In the genomic region with DNA sequence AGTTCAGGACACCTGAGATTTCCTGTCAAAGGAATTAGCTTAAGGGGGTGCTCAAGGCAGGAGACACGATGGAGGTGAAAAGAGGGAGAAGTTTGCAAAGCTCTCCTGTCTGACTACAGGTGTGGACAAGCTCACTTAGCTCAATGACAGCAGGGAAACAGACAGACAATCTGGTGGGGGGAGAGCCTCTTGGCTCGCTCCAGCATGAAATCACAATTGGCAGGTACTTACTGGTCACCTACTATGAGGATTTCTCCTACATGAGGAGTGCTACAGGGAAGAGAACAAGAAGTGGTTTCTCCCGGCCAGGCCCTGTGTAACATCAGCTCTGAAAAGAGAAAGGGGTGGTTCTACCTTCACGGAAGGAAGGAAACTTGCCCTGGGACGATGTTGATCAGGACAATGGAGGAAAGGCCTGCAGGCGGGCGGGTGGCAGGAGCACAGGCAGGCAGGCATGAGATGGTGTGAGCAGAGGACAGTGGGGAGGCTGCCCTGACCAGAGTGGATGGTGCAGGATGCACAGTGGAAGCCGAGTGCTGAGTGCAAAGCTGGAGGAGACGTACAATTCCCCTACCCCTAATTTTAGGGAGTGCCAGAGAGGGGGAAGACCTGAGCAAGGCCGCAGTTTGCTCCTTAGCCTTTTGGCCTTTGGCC, we compare ENCODE assay signal across 34 cellular contexts. TPM values are rescaled to one million over a fixed set of nuclear protein-coding genes. Genes with fewer than 3 reads are reported as not detected.
DNase-seq lines count a peak whose midpoint lies in the region; ATAC-seq and TF ChIP-seq lines count a peak whose summit lies in the region.
"Had no signal": no experiment of that assay in that cellular context is flagged by ENCODE, and none has a peak within 500 bp of the region (broad histone marks: within the 10 kb centered on the region; RNA-seq: fewer than 3 reads in every experiment).

No MANE protein-coding gene starts in this region.

- H3K56ac ChIP-seq in IMR-90 (ENCODE audit: extremely low read depth, insufficient read depth, low read length): no peak overlapping the region

- H3K4me1 Mint-ChIP-seq in activated CD8-positive, alpha-beta T cell treated with anti-CD3 and anti-CD28 coated beads, Interleukin-2, amount 10 ng/mL, durations not matched to agents 7 days and 5 days (ENCODE audit: low read depth): peaks cover 41% of the 10 kb centered on the region
- H3K4me1 Mint-ChIP-seq in activated CD8-positive, alpha-beta T cell treated with anti-CD3 and anti-CD28 coated beads for 36 hours (ENCODE audit: low read depth): peaks cover 31% of the 10 kb centered on the region
- H3K4me1 Mint-ChIP-seq: memory B cell had no signal

- no peak overlapping the region for H4K5ac ChIP-seq in IMR-90 (ENCODE audit: low read depth, low read length)

- no peak overlapping the region for H2AFZ ChIP-seq in IMR-90 (replicated peaks; ENCODE audit: low read length, poor library complexity)

- 90% methylated on average over 2 of the region's 10 CpGs; no CpG with 5 or more reads in 1 of the 2 experiments for WGBS in IMR-90 (ENCODE audit: extremely low coverage in 2 of 2, insufficient read length in 1 of 2), 2 experiments

- in situ Hi-C loops in IMR-90 (cut with MboI; ENCODE audit: low sequenced_read_pairs): loop anchor here (5.0 kb wide), 1 partner anchor 148 kb away; no protein-coding TSS in a partner anchor

- no peak overlapping the region for H3K4me3 ChIP-seq in IMR-90 (ENCODE audit: insufficient read depth, low read depth, low read length)
- H3K4me3 ChIP-seq in skeletal muscle satellite cell (ENCODE audit: low read length): no peak overlapping the region
- H3K4me3 ChIP-seq: breast epithelium, colonic mucosa, HAP-1, MG63, sigmoid colon, thoracic aorta had no signal

- H2AK9ac ChIP-seq in IMR-90 (replicated peaks; ENCODE audit: low read depth, low read length, poor library complexity): no peak overlapping the region

- peaks cover 7% of the 10 kb centered on the region for H3K9me1 ChIP-seq in IMR-90 (ENCODE audit: insufficient read depth, low read length)

- no peak overlapping the region for H3K27ac ChIP-seq in IMR-90 (ENCODE audit: insufficient read depth, low read length)
- H3K27ac ChIP-seq: colonic mucosa, neutrophil, thoracic aorta, WERI-Rb-1 had no signal

- H3K4ac ChIP-seq in IMR-90 (ENCODE audit: low read depth, low read length): peak overlapping the region; percentile 14

- POLR2A ChIA-PET in activated CD8-positive, alpha-beta T cell treated with anti-CD3 and anti-CD28 coated beads, Interleukin-2, amount 10 ng/mL, durations not matched to agents 7 days and 5 days (lab: Charles Lee): interaction anchor here (1.1 kb wide), 1 partner anchor 8 kb away, joined by 4 read pairs; no protein-coding TSS in a partner anchor
- POLR2A ChIA-PET in activated CD8-positive, alpha-beta T cell treated with anti-CD3 and anti-CD28 coated beads for 36 hours (lab: Charles Lee): interaction anchor here (1.0 kb wide), 1 partner anchor 125 kb away, joined by 4 read pairs; a partner anchor contains a TSS
- POLR2A ChIA-PET in IMR-90 (lab: Charles Lee; ENCODE audit: unreplicated experiment): no interaction called here

- no peak for ATAC-seq in activated CD8-positive, alpha-beta T cell treated with anti-CD3 and anti-CD28 coated beads, Interleukin-2, amount 10 ng/mL, durations not matched to agents 7 days and 5 days
- ATAC-seq in activated CD8-positive, alpha-beta T cell treated with anti-CD3 and anti-CD28 coated beads for 36 hours: no peak
- no peak for ATAC-seq in IMR-90 (ENCODE audit: low read depth)
- no peak for ATAC-seq in HG02610 (IDR thresholded peaks at IDR 0.05; ENCODE audit: unreplicated experiment)
- no peak for ATAC-seq in left lobe of liver
- ATAC-seq: activated CD8-positive, alpha-beta memory T cell treated with anti-CD3 and anti-CD28 coated beads, Interleukin-2, amount 10 ng/mL, durations not matched to agents 7 days and 5 days had no signal

- peaks cover 4% of the 10 kb centered on the region; the same call in 1 of the 2 replicates for H4K20me1 ChIP-seq in IMR-90 (ENCODE audit: insufficient read depth, low read length)

- CTCF ChIA-PET in activated CD8-positive, alpha-beta T cell treated with anti-CD3 and anti-CD28 coated beads, Interleukin-2, amount 10 ng/mL, durations not matched to agents 7 days and 5 days (lab: Charles Lee): interaction anchor here (0.7 to 6.2 kb wide), 27 partner anchors 10 to 242 kb away, joined by 3 to 91 read pairs (median 6); a partner anchor contains a TSS
- CTCF ChIA-PET in activated CD8-positive, alpha-beta T cell treated with anti-CD3 and anti-CD28 coated beads for 36 hours (lab: Charles Lee): interaction anchor here (0.6 to 6.8 kb wide), 40 partner anchors 9 to 243 kb away, joined by 3 to 99 read pairs (median 5); a partner anchor contains a TSS
- CTCF ChIA-PET in IMR-90 (lab: Yijun Ruan, JAX): interaction anchor here (0.7 to 2.9 kb wide), 10 partner anchors 24 to 151 kb away, joined by 3 to 28 read pairs (median 4); no protein-coding TSS in a partner anchor

- TF ChIP-seq POLR2A in IMR-90 (IDR thresholded peaks at IDR 0.05; ENCODE audit: low read depth, low read length): no peak

- no peak overlapping the region for H3K4me2 ChIP-seq in IMR-90 (ENCODE audit: low read depth, low read length)
- no peak overlapping the region for H3K4me2 ChIP-seq in skeletal muscle satellite cell (ENCODE audit: low read length)

- dilution Hi-C loops in IMR-90 (cut with HindIII; ENCODE audit: low sequenced_read_pairs, unreplicated experiment): no loop called here

- H3K9me3 ChIP-seq in IMR-90 (ENCODE audit: control insufficient read depth, insufficient read depth, low read length) (no peaks in the 10 kb centered on the region), skeletal muscle satellite cell (replicated peaks; ENCODE audit: low read length) (no peaks in the 10 kb centered on the region)
- H3K9me3 ChIP-seq: breast epithelium, colonic mucosa, HAP-1, MG63, neutrophil, sigmoid colon, thoracic aorta had no signal

- DNase-seq in activated CD8-positive, alpha-beta T cell treated with anti-CD3 and anti-CD28 coated beads, Interleukin-2, amount 10 ng/mL, durations not matched to agents 7 days and 5 days: no peak
- no peak for DNase-seq in activated CD8-positive, alpha-beta T cell treated with anti-CD3 and anti-CD28 coated beads for 36 hours
- DNase-seq in IMR-90: no peak
- DNase-seq in cerebellar nuclear complex (lab: John Stamatoyannopoulos, UW): peak; percentile 82 to 84
- no peak for DNase-seq in left lobe of liver (ENCODE audit: low spot score)
- DNase-seq in NCI-H1092 (lab: John Stamatoyannopoulos, UW): no peak
- DNase-seq: 8988T; activated CD4-positive, alpha-beta T cell treated with anti-CD3 and anti-CD28 coated beads, Interleukin-2, amount 10 ng/mL, durations not matched to agents 7 days and 5 days; activated CD8-positive, alpha-beta memory T cell treated with anti-CD3 and anti-CD28 coated beads, Interleukin-2, amount 10 ng/mL, durations not matched to agents 7 days and 5 days; activated naive CD4-positive, alpha-beta T cell treated with Interleukin-2 at 50 U/mL for 16 hours; activated T-cell treated with anti-CD3 and anti-CD28 coated beads, Interleukin-2, amount 50 U/mL, for 48 hours; CD8-positive, alpha-beta memory T cell; colonic mucosa; effector CD8-positive, alpha-beta T cell; foreskin fibroblast; KBM-7; MG63; NCI-H1436; NCI-H82; OCI-M1; sigmoid colon; stimulated activated naive CD4-positive, alpha-beta T cell treated with Interleukin-2 at 50 U/mL for 16 hours; T-helper 9 cell; WERI-Rb-1 had no signal

- H3K36me3 ChIP-seq in IMR-90 (ENCODE audit: control insufficient read depth, insufficient read depth, low read length) (peaks cover 19% of the 10 kb centered on the region), skeletal muscle satellite cell (ENCODE audit: insufficient read depth, low read length) (peaks cover 55% of the 10 kb centered on the region)
- H3K36me3 ChIP-seq: breast epithelium, colonic mucosa, HAP-1, sigmoid colon, thoracic aorta, WERI-Rb-1 had no signal

- H3K4me1 ChIP-seq in IMR-90 (ENCODE audit: control insufficient read depth, insufficient read depth, low read length): peaks cover 10% of the 10 kb centered on the region
- peaks cover 42% of the 10 kb centered on the region for H3K4me1 ChIP-seq in skeletal muscle satellite cell (ENCODE audit: control insufficient read depth, insufficient read depth, low read length)
- H3K4me1 ChIP-seq: breast epithelium, colonic mucosa, HAP-1 had no signal

- H2AK5ac ChIP-seq in IMR-90 (ENCODE audit: low read depth, low read length): peak overlapping the region; percentile 11; the same call in 1 of the 2 replicates

- H3K79me1 ChIP-seq in IMR-90 (ENCODE audit: low read depth in 1 of 2, low read length in 2 of 2): peaks cover 6 to 13% of the 10 kb centered on the region in 2 experiments; a peak in 3 of 4 replicates

- H3K27ac Mint-ChIP-seq in activated CD8-positive, alpha-beta T cell treated with anti-CD3 and anti-CD28 coated beads, Interleukin-2, amount 10 ng/mL, durations not matched to agents 7 days and 5 days: peak overlapping the region; percentile 28
- H3K27ac Mint-ChIP-seq in activated CD8-positive, alpha-beta T cell treated with anti-CD3 and anti-CD28 coated beads for 36 hours: no peak overlapping the region
- H3K27ac Mint-ChIP-seq: activated CD4-positive, alpha-beta T cell treated with anti-CD3 and anti-CD28 coated beads, Interleukin-2, amount 10 ng/mL, durations not matched to agents 7 days and 5 days; activated CD8-positive, alpha-beta memory T cell treated with anti-CD3 and anti-CD28 coated beads, Interleukin-2, amount 10 ng/mL, durations not matched to agents 7 days and 5 days; memory B cell; progenitor cell of endocrine pancreas had no signal

- H3K9me3 Mint-ChIP-seq in activated CD8-positive, alpha-beta T cell treated with anti-CD3 and anti-CD28 coated beads, Interleukin-2, amount 10 ng/mL, durations not matched to agents 7 days and 5 days (ENCODE audit: insufficient read depth): no peaks in the 10 kb centered on the region
- peaks cover 4% of the 10 kb centered on the region for H3K9me3 Mint-ChIP-seq in activated CD8-positive, alpha-beta T cell treated with anti-CD3 and anti-CD28 coated beads for 36 hours
- H3K9me3 Mint-ChIP-seq: activated CD4-positive, alpha-beta T cell treated with anti-CD3 and anti-CD28 coated beads, Interleukin-2, amount 10 ng/mL, durations not matched to agents 7 days and 5 days; CD8-positive, alpha-beta memory T cell; memory B cell had no signal

- no peak for TF ChIP-seq CTCF in activated CD8-positive, alpha-beta T cell treated with anti-CD3 and anti-CD28 coated beads for 36 hours (IDR thresholded peaks at IDR 0.05)
- no peak for TF ChIP-seq CTCF in IMR-90 (conservative IDR thresholded peaks at IDR 0.05; ENCODE audit: low read depth, low read length)

- no peak overlapping the region for H2BK5ac ChIP-seq in IMR-90 (ENCODE audit: low read depth, low read length, poor library complexity, severe bottlenecking)

- no peak overlapping the region; the same call in 1 of the 2 replicates for H4K91ac ChIP-seq in IMR-90 (ENCODE audit: insufficient read depth, low read depth, low read length)

- H3K9ac ChIP-seq in IMR-90 (ENCODE audit: low read depth, low read length): no peak overlapping the region
- H3K9ac ChIP-seq in skeletal muscle satellite cell (ENCODE audit: low read depth, low read length): peak overlapping the region; percentile 39

- H3K27me3 Mint-ChIP-seq in activated CD8-positive, alpha-beta T cell treated with anti-CD3 and anti-CD28 coated beads, Interleukin-2, amount 10 ng/mL, durations not matched to agents 7 days and 5 days (ENCODE audit: low read depth): no peaks in the 10 kb centered on the region
- H3K27me3 Mint-ChIP-seq in activated CD8-positive, alpha-beta T cell treated with anti-CD3 and anti-CD28 coated beads for 36 hours: no peaks in the 10 kb centered on the region
- H3K27me3 Mint-ChIP-seq: activated CD4-positive, alpha-beta T cell treated with anti-CD3 and anti-CD28 coated beads, Interleukin-2, amount 10 ng/mL, durations not matched to agents 7 days and 5 days; activated CD8-positive, alpha-beta memory T cell treated with anti-CD3 and anti-CD28 coated beads, Interleukin-2, amount 10 ng/mL, durations not matched to agents 7 days and 5 days; memory B cell had no signal

- no peak overlapping the region for H3K18ac ChIP-seq in IMR-90 (ENCODE audit: low read depth, low read length)

- H3K27me3 ChIP-seq in IMR-90 (ENCODE audit: control insufficient read depth, insufficient read depth, low read length) (no peaks in the 10 kb centered on the region), skeletal muscle satellite cell (ENCODE audit: control insufficient read depth, insufficient read depth, low read length) (no peaks in the 10 kb centered on the region)
- H3K27me3 ChIP-seq: breast epithelium, colonic mucosa, MG63, neutrophil, sigmoid colon had no signal

- no peak overlapping the region for H4K8ac ChIP-seq in IMR-90 (ENCODE audit: low read depth in 2 of 2, low read length in 2 of 2)

- H3K23ac ChIP-seq in IMR-90 (ENCODE audit: low read depth, low read length): 0 out of 2 replicates have a peak overlapping the region, but pooled peaks have one; percentile 57

- H3K36me3 Mint-ChIP-seq in activated CD8-positive, alpha-beta T cell treated with anti-CD3 and anti-CD28 coated beads, Interleukin-2, amount 10 ng/mL, durations not matched to agents 7 days and 5 days (ENCODE audit: low read depth): peaks cover 70% of the 10 kb centered on the region
- peaks cover 34% of the 10 kb centered on the region for H3K36me3 Mint-ChIP-seq in activated CD8-positive, alpha-beta T cell treated with anti-CD3 and anti-CD28 coated beads for 36 hours (ENCODE audit: low read depth)
- H3K36me3 Mint-ChIP-seq: memory B cell had no signal

- no peak overlapping the region for H2BK120ac ChIP-seq in IMR-90 (ENCODE audit: low read depth, low read length)

- no TSS peak for BruUV-seq in IMR-90 (replicated peaks; lab: Mats Ljungman, UMichigan)

- H3K14ac ChIP-seq in IMR-90 (replicated peaks; ENCODE audit: low read depth, low read length): no peak overlapping the region

- H2BK15ac ChIP-seq in IMR-90 (ENCODE audit: low read depth, low read length): no peak overlapping the region

- intact Hi-C loops in activated CD8-positive, alpha-beta T cell treated with anti-CD3 and anti-CD28 coated beads for 36 hours (cut with micrococcal nuclease): loop anchor here (2.0 kb wide), 1 partner anchor 148 kb away; no protein-coding TSS in a partner anchor
- intact Hi-C loops in IMR-90 (cut with micrococcal nuclease): loop anchor here (5.0 kb wide), 2 partner anchors 72 to 73 kb away; no protein-coding TSS in a partner anchor

- TF ChIP-seq RAD21 in IMR-90 (IDR thresholded peaks at IDR 0.05; ENCODE audit: low read length): no peak

- H2BK20ac ChIP-seq in IMR-90 (ENCODE audit: low read depth, low read length): no peak overlapping the region

- no peak overlapping the region for H3K4me3 Mint-ChIP-seq in activated CD8-positive, alpha-beta T cell treated with anti-CD3 and anti-CD28 coated beads, Interleukin-2, amount 10 ng/mL, durations not matched to agents 7 days and 5 days
- no peak overlapping the region for H3K4me3 Mint-ChIP-seq in activated CD8-positive, alpha-beta T cell treated with anti-CD3 and anti-CD28 coated beads for 36 hours
- H3K4me3 Mint-ChIP-seq: activated CD4-positive, alpha-beta T cell treated with anti-CD3 and anti-CD28 coated beads, Interleukin-2, amount 10 ng/mL, durations not matched to agents 7 days and 5 days; activated CD8-positive, alpha-beta memory T cell treated with anti-CD3 and anti-CD28 coated beads, Interleukin-2, amount 10 ng/mL, durations not matched to agents 7 days and 5 days; CD8-positive, alpha-beta memory T cell; memory B cell had no signal

RNA-seq across cellular contexts. Expression of a gene that starts 57.9 kb away (rescaled TPM):
- total RNA-seq in activated CD8-positive, alpha-beta T cell treated with anti-CD3 and anti-CD28 coated beads, Interleukin-2, amount 10 ng/mL, durations not matched to agents 7 days and 5 days: 1 to 10 TPM; 8.0 TPM
- total RNA-seq in activated CD8-positive, alpha-beta T cell treated with anti-CD3 and anti-CD28 coated beads for 36 hours: 10 to 100 TPM; 21.1 to 21.5 TPM
- total RNA-seq in IMR-90 (2012; rRNA removed) (not detected in 2 replicates), left lobe of liver (not detected)
- not detected in 2 replicates for polyA plus RNA-seq in IMR-90 (2012; rRNA removed)
- not detected in 2 replicates for polyA plus RNA-seq in IMR-90 (2012; cell fraction: cytosol; rRNA removed)
- polyA plus RNA-seq in IMR-90 (2012; cell fraction: nucleus; rRNA removed; ENCODE audit: low replicate concordance): not detected in 2 replicates
- total RNA-seq in skeletal muscle satellite cell (2012; rRNA removed): 1.1 TPM in 1 of 2 replicates, not detected in the other
- total RNA-seq: colonic mucosa, HT1080, myocyte, progenitor cell of endocrine pancreas had no signal

Comparison
In these comparisons a context has a peak if more than half of its experiments do, and no peak if none do; other contexts are left out.
1. DNase-seq: peak in cerebellar nuclear complex (2 of 2); none in activated CD8-positive, alpha-beta T cell treated with anti-CD3 and anti-CD28 coated beads, Interleukin-2, amount 10 ng/mL, durations not matched to agents 7 days and 5 days (single experiment), activated CD8-positive, alpha-beta T cell treated with anti-CD3 and anti-CD28 coated beads for 36 hours (single experiment), IMR-90 (single experiment), left lobe of liver (single experiment) and NCI-H1092 (single experiment).